26 cellular contexts compared by ENCODE assay signal in the genomic region with DNA sequence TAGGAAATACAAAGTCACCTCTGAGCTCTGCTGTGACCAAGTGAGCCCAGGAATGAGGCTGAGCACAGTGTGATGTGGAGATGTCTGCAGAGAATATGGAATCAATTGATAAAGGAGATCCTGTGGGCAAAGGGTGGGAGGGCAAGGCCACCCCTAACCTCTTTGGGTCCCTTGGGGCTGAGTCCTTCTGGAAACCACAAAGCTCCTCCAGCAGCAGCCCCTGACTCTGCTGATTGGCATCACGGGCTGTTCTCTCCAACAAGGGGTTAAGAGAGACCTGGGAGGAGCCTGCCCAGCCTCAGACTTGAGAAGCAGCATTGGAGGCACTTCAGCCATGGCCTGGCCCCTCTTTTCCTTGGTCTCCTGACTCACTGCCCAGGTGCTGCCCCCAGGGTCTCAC. TPM values are rescaled to one million over a fixed set of nuclear protein-coding genes. Genes with fewer than 3 reads are reported as not detected.
DNase-seq lines count a peak whose midpoint lies in the region; ATAC-seq and TF ChIP-seq lines count a peak whose summit lies in the region.
"Had no signal": no experiment of that assay in that cellular context is flagged by ENCODE, and none has a peak within 500 bp of the region (broad histone marks: within the 10 kb centered on the region; RNA-seq: fewer than 3 reads in every experiment).

No MANE protein-coding gene starts in this region.

- no CpG with 5 or more reads among the region's 1 CpG for WGBS in right lobe of liver (ENCODE audit: insufficient coverage, low coverage, low lambda C conversion rate, missing lambda C conversion rate)

- H4K20me1 ChIP-seq in BLaER1 treated with 17β-estradiol and CSF1 and Interleukin-3, amounts not matched to agents 10 nM and 100 nM, result no peaks in the 10 kb centered on the region; a peak in 2 of 22 replicates
- no peaks in the 10 kb centered on the region for H4K20me1 ChIP-seq in OCI-LY7 (ENCODE audit: insufficient read depth, low read length)

- TF ChIP-seq CTCF in OCI-LY7 (conservative IDR thresholded peaks at IDR 0.05; ENCODE audit: low read length) (no peak), right lobe of liver (IDR thresholded peaks at IDR 0.05) (no peak), type B pancreatic cell (conservative IDR thresholded peaks at IDR 0.05) (no peak)

- H3K27me3 ChIP-seq in ACC112 (ENCODE audit: insufficient read depth, low read length) (no peaks in the 10 kb centered on the region), right lobe of liver (no peaks in the 10 kb centered on the region)
- no peaks in the 10 kb centered on the region for H3K27me3 ChIP-seq in BLaER1 treated with 17β-estradiol and CSF1 and Interleukin-3, amounts not matched to agents 10 nM and 100 nM

- H3K79me2 ChIP-seq in ACC112 (ENCODE audit: control insufficient read depth, insufficient read depth, low read length, unreplicated experiment) (no peaks in the 10 kb centered on the region), OCI-LY7 (ENCODE audit: insufficient read depth, low read depth, low read length) (no peaks in the 10 kb centered on the region)

- ATAC-seq in right lobe of liver (no peak), GM18873 (IDR thresholded peaks at IDR 0.05; ENCODE audit: low FRiP score, unreplicated experiment) (no peak), GM19463 (IDR thresholded peaks at IDR 0.05; ENCODE audit: unreplicated experiment) (no peak)

- H3K9me3 Mint-ChIP-seq in type B pancreatic cell, result no peaks in the 10 kb centered on the region
- H3K9me3 Mint-ChIP-seq: CD4-positive, CD25-positive, alpha-beta regulatory T cell had no signal

- DNase-seq in OCI-LY7 (ENCODE audit: low spot score) (no peak), right lobe of liver (no peak), RPMI8226 (no peak), type B pancreatic cell (ENCODE audit: extremely low spot score, unreplicated experiment) (no peak)
- DNase-seq: AML-193; CD4-positive, CD25-positive, alpha-beta regulatory T cell; COR-L47; DMS 273 treated with DMSO at 0.1 percent for 48 hours; DND-41; Karpas-422; NCI-H1694 treated with DMSO at 0.1 percent for 48 hours; NCI-H2081 treated with DMSO at 0.1 percent for 48 hours; NCI-H2171 treated with DMSO at 0.1 percent for 48 hours; NCI-H526; PC-9; SHP77 treated with DMSO at 0.1 percent for 48 hours; SW 1271 had no signal

- peak overlapping the region in 8 of 11 experiments; percentile 26 to 47 (median 32); a peak in 12 of 22 replicates for H3K4me2 ChIP-seq in BLaER1 treated with 17β-estradiol and CSF1 and Interleukin-3, amounts not matched to agents 10 nM and 100 nM
- peak overlapping the region; percentile 76; the same call in 1 of the 2 replicates for H3K4me2 ChIP-seq in OCI-LY7 (ENCODE audit: low read length)
- H3K4me2 ChIP-seq: PC-9 had no signal

- no TSS peak for BruUV-seq in OCI-LY7 (replicated peaks; lab: Mats Ljungman, UMichigan)

- H3K4me1 ChIP-seq in ACC112 (ENCODE audit: control insufficient read depth, insufficient read depth, low read length, unreplicated experiment) (peaks cover 31% of the 10 kb centered on the region), OCI-LY7 (ENCODE audit: insufficient read depth, low read length, poor library complexity, severe bottlenecking) (peaks cover 77% of the 10 kb centered on the region), right lobe of liver (peaks cover 0 to 37% (median 21%) of the 10 kb centered on the region in 4 donors)
- H3K4me1 ChIP-seq in BLaER1 treated with 17β-estradiol and CSF1 and Interleukin-3, amounts not matched to agents 10 nM and 100 nM, result peaks cover 9 to 57% (median 45%) of the 10 kb centered on the region in 10 experiments; a peak in 19 of 20 replicates

- H3K36me3 Mint-ChIP-seq in type B pancreatic cell, result no peaks in the 10 kb centered on the region
- H3K36me3 Mint-ChIP-seq: CD4-positive, CD25-positive, alpha-beta regulatory T cell had no signal

- H3K9me3 ChIP-seq in BLaER1 treated with 17β-estradiol and CSF1 and Interleukin-3, amounts not matched to agents 10 nM and 100 nM (replicated peaks in 1 of 11), result no peaks in the 10 kb centered on the region
- no peaks in the 10 kb centered on the region for H3K9me3 ChIP-seq in OCI-LY7 (ENCODE audit: low read length)
- H3K9me3 ChIP-seq in right lobe of liver, result no peaks in the 10 kb centered on the region

- H3K4me1 Mint-ChIP-seq in type B pancreatic cell (ENCODE audit: unreplicated experiment), result peaks cover 4% of the 10 kb centered on the region

- TF ChIP-seq POLR2A in right lobe of liver (IDR thresholded peaks at IDR 0.05), result no peak

- CTCF ChIA-PET in OCI-LY7 (lab: Charles Lee; ENCODE audit: unreplicated experiment), result interaction anchor here (0.7 kb wide), 1 partner anchor 60 kb away, joined by 3 read pairs; no protein-coding TSS in a partner anchor

- POLR2A ChIA-PET in OCI-LY7 (lab: Charles Lee), result no interaction called here

- no peaks in the 10 kb centered on the region for H3K9me2 ChIP-seq in OCI-LY7 (ENCODE audit: insufficient read depth, low read length)

- no peak overlapping the region for H3K9ac ChIP-seq in BLaER1 treated with 17β-estradiol and CSF1 and Interleukin-3, amounts not matched to agents 10 nM and 100 nM

- peak overlapping the region; percentile 65 for H3K27ac ChIP-seq in ACC112 (ENCODE audit: low read depth, low read length)
- no peak overlapping the region for H3K27ac ChIP-seq in BLaER1 treated with 17β-estradiol and CSF1 and Interleukin-3, amounts not matched to agents 10 nM and 100 nM
- no peak overlapping the region for H3K27ac ChIP-seq in OCI-LY7 (ENCODE audit: low read depth, low read length, poor library complexity, severe bottlenecking)
- peak overlapping the region; percentile 74 to 91 (median 90) for H3K27ac ChIP-seq in right lobe of liver
- H3K27ac ChIP-seq: PC-9, RWPE1, SK-N-MC had no signal

- H3K4me3 ChIP-seq in ACC112 (ENCODE audit: low read depth, low read length) (no peak overlapping the region), OCI-LY7 (ENCODE audit: low read depth, low read length, poor library complexity, severe bottlenecking) (no peak overlapping the region), right lobe of liver (no peak overlapping the region)
- no peak overlapping the region for H3K4me3 ChIP-seq in BLaER1 treated with 17β-estradiol and CSF1 and Interleukin-3, amounts not matched to agents 10 nM and 100 nM
- H3K4me3 ChIP-seq: PC-9, SK-N-MC had no signal

- no peaks in the 10 kb centered on the region for H3K36me3 ChIP-seq in ACC112 (ENCODE audit: insufficient read depth, low read length)
- no peaks in the 10 kb centered on the region for H3K36me3 ChIP-seq in BLaER1 treated with 17β-estradiol and CSF1 and Interleukin-3, amounts not matched to agents 10 nM and 100 nM
- no peaks in the 10 kb centered on the region for H3K36me3 ChIP-seq in OCI-LY7 (ENCODE audit: insufficient read depth, low read length)
- no peaks in the 10 kb centered on the region for H3K36me3 ChIP-seq in right lobe of liver

- no peak overlapping the region for H3K27ac Mint-ChIP-seq in type B pancreatic cell

- intact Hi-C loops in OCI-LY7 (cut with micrococcal nuclease; ENCODE audit: unreplicated experiment), result no loop called here
- intact Hi-C loops in right lobe of liver (cut with DNase I), result no loop called here

- H3K4me3 Mint-ChIP-seq in type B pancreatic cell, result no peak overlapping the region
- H3K4me3 Mint-ChIP-seq: CD4-positive, CD25-positive, alpha-beta regulatory T cell had no signal

- peaks cover 26% of the 10 kb centered on the region for H3K27me3 Mint-ChIP-seq in type B pancreatic cell

- no peak overlapping the region for H2AFZ ChIP-seq in ACC112 (ENCODE audit: low read length, unreplicated experiment)
- H2AFZ ChIP-seq in OCI-LY7 (ENCODE audit: low read length), result no peak overlapping the region
- H2AFZ ChIP-seq: PC-9 had no signal

RNA-seq across cellular contexts. Expression of gene GGTLC2, which starts 49.7 kb away (rescaled TPM):
- not detected in 2 replicates for total RNA-seq in OCI-LY7 (2014; rRNA removed; shearing (Covaris generic))
- not detected in 2 replicates for total RNA-seq in OCI-LY7 (2022)
- not detected for total RNA-seq in right lobe of liver
- total RNA-seq in type B pancreatic cell (ENCODE audit: low replicate concordance), result not detected in 2 replicates
- total RNA-seq: CD4-positive, CD25-positive, alpha-beta regulatory T cell; G401; H1; M059J; PC-9 had no signal

Comparison
In these comparisons a context has a peak if more than half of its experiments do, and no peak if none do; other contexts are left out.
1. H3K27ac ChIP-seq: peak in ACC112 (single experiment) and right lobe of liver (3 of 3); none in BLaER1 treated with 17β-estradiol and CSF1 and Interleukin-3, amounts not matched to agents 10 nM and 100 nM (0 of 11) and OCI-LY7 (single experiment).